In the genomic region with DNA sequence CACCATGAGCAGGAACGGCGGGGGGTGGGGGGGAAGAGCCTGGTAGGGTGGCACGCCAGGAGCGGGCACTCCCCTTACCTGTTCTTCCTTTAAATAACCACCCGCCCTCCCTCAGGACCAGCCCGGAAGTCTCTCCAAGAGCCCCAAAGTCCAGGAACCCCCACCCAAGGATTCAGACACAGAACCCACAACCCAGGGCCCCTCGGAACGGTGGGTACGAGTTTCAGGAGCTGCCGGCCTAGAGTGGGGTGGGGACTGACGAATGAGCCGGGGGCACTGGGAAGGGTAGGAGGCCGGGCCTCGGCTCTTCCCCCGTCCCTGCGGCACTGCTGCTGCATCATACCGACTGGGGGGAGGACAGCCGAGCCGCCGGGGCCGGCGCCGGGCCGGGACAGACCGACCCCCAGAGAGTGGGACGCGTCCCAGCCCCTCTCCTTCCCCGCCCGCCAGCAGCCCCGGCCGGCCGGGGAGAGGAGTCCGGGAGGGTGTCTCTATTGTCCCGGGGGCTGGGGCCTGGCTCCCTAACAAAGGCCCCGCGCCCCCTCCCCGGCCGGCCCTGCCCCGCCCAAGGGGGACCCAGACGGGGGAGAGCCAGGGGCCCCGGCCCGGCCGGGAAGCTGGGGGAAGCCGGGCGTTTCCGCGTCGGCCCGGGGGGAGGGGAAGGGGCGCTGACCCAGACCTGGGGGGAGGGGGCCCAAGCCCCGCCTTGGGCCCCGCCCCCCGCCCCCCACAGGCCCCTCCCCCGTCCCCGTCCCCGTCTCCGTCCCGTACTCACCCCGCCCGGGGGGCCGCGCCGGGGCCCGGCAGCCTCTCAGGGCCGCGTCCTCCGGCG, we compare ENCODE assay signal across 8 cellular contexts. TPM values are rescaled to one million over a fixed set of nuclear protein-coding genes. Genes with fewer than 3 reads are reported as not detected.
A peak's percentile ranks its signal among the peaks of the same experiment; 100 is the strongest.
DNase-seq lines count a peak whose midpoint lies in the region; ATAC-seq and TF ChIP-seq lines count a peak whose summit lies in the region.

No MANE protein-coding gene starts in this region.

- no peak for TF ChIP-seq CTCF in esophagus squamous epithelium (IDR thresholded peaks at IDR 0.05)
- no peak for TF ChIP-seq CTCF in type B pancreatic cell (conservative IDR thresholded peaks at IDR 0.05)

- peak overlapping the region; percentile 87 for H3K4me3 Mint-ChIP-seq in type B pancreatic cell

- peaks cover 18% of the 10 kb centered on the region for H3K4me1 ChIP-seq in NT2/D1 (ENCODE audit: insufficient read depth, insufficient read length)
- peaks cover 24 to 48% (median 27%) of the 10 kb centered on the region in 3 donors for H3K4me1 ChIP-seq in esophagus squamous epithelium

- TF ChIP-seq POLR2A in esophagus squamous epithelium (IDR thresholded peaks at IDR 0.05), result peak in 1 of 4 donors; percentile 47

- no peaks in the 10 kb centered on the region for H3K9me3 Mint-ChIP-seq in type B pancreatic cell

- no peaks in the 10 kb centered on the region for H3K27me3 Mint-ChIP-seq in type B pancreatic cell

- H3K27ac Mint-ChIP-seq in type B pancreatic cell, result peak overlapping the region; percentile 88

- ATAC-seq in HG02970 (IDR thresholded peaks at IDR 0.05; ENCODE audit: low FRiP score, unreplicated experiment), result peak; percentile 14

- peak overlapping the region; percentile 96 to 100 (median 99) for H3K27ac ChIP-seq in esophagus squamous epithelium

- no peaks in the 10 kb centered on the region for H3K27me3 ChIP-seq in NT2/D1 (ENCODE audit: insufficient read depth, insufficient read length)
- H3K27me3 ChIP-seq in esophagus squamous epithelium, result no peaks in the 10 kb centered on the region

- H3K36me3 ChIP-seq in NT2/D1 (ENCODE audit: insufficient read depth, insufficient read length, low read length), result peaks cover 41% of the 10 kb centered on the region
- H3K36me3 ChIP-seq in esophagus squamous epithelium, result peaks cover 22 to 39% (median 28%) of the 10 kb centered on the region in 3 donors

- no peaks in the 10 kb centered on the region for H3K9me3 ChIP-seq in NT2/D1 (ENCODE audit: insufficient read depth, low read length)
- no peaks in the 10 kb centered on the region for H3K9me3 ChIP-seq in esophagus squamous epithelium

- H3K4me3 ChIP-seq in NT2/D1 (ENCODE audit: insufficient read length, low read depth) (peak overlapping the region; percentile 93), esophagus squamous epithelium (peak overlapping the region; percentile 85 to 98 (median 89))

- peaks cover 5% of the 10 kb centered on the region for H3K36me3 Mint-ChIP-seq in type B pancreatic cell

- DNase-seq in NK-92 treated with Interleukin-12 subunit alpha and Interleukin-12 subunit beta, amount 100 ng/mL, for 24 hours (lab: John Stamatoyannopoulos, UW), result peak; percentile 62
- DNase-seq in NK-92 (lab: John Stamatoyannopoulos, UW; ENCODE audit: unreplicated experiment) (no peak), NT2/D1 (ENCODE audit: low read depth, low spot score) (no peak), esophagus squamous epithelium (lab: John Stamatoyannopoulos, UW) (no peak), myocyte (ENCODE audit: low read depth) (peak; percentile 60), type B pancreatic cell (ENCODE audit: extremely low spot score, unreplicated experiment) (no peak)
- peak; percentile 68 to 79 for DNase-seq in activated T-cell treated with anti-CD3 and anti-CD28 coated beads, Interleukin-2, amount 50 U/mL, for 48 hours

- 0% methylated on average over 4 of the region's 68 CpGs; no CpG with 5 or more reads in 1 of the 2 donors for WGBS in esophagus squamous epithelium, 2 donors

- intact Hi-C loops in esophagus squamous epithelium (cut with DNase I), result no loop called here

- H3K9ac ChIP-seq in NT2/D1 (ENCODE audit: insufficient read length, low read depth), result peak overlapping the region; percentile 95

- peaks cover 17% of the 10 kb centered on the region for H3K4me1 Mint-ChIP-seq in type B pancreatic cell (ENCODE audit: unreplicated experiment)

RNA-seq across cellular contexts. Expression of a gene that starts 0.7 kb away (rescaled TPM):
- total RNA-seq in esophagus squamous epithelium, result 10 to 100 TPM; 37.7 to 47.3 (median 44.0) TPM
- total RNA-seq in myocyte, result 55.4 and 60.5 TPM in 2 replicates
- 49.3 TPM for polyA plus RNA-seq in myocyte (2012)
- total RNA-seq in type B pancreatic cell (ENCODE audit: low replicate concordance), result 96.7 and 111 TPM in 2 replicates

RNA-seq across cellular contexts. Expression of a gene that starts 12.2 kb away (rescaled TPM):
- 10 to 100 TPM; 14.6 to 25.5 (median 21.6) TPM for total RNA-seq in esophagus squamous epithelium
- total RNA-seq in myocyte, result 28.1 and 28.6 TPM in 2 replicates
- 43.7 TPM for polyA plus RNA-seq in myocyte (2012)
- 39.5 and 40.0 TPM in 2 replicates for total RNA-seq in type B pancreatic cell (ENCODE audit: low replicate concordance)

RNA-seq across cellular contexts. Expression of a gene that starts 20.5 kb away (rescaled TPM):
- total RNA-seq in esophagus squamous epithelium (10 to 100 TPM; 38.9 to 57.4 (median 51.0) TPM), myocyte (45.7 and 65.8 TPM in 2 replicates), type B pancreatic cell (ENCODE audit: low replicate concordance) (85.7 and 101 TPM in 2 replicates)
- polyA plus RNA-seq in myocyte (2012), result 54.7 TPM

RNA-seq across cellular contexts. Expression of a gene that starts 28.4 kb away (rescaled TPM):
- total RNA-seq in esophagus squamous epithelium (under 1 TPM in 1 of 4 donors, not detected in 3; 0.11 TPM), myocyte (4.0 and 7.8 TPM in 2 replicates), type B pancreatic cell (ENCODE audit: low replicate concordance) (0.68 TPM in 1 of 2 replicates, not detected in the other)
- polyA plus RNA-seq in myocyte (2012), result 1.7 TPM

RNA-seq across cellular contexts. Expression of a gene that starts 57.2 kb away (rescaled TPM):
- total RNA-seq in esophagus squamous epithelium (1 to 10 TPM; 1.9 to 4.7 (median 4.0) TPM), myocyte (0.45 and 1.4 TPM in 2 replicates), type B pancreatic cell (ENCODE audit: low replicate concordance) (5.4 and 10.6 TPM in 2 replicates)
- 0.81 TPM for polyA plus RNA-seq in myocyte (2012)

Comparison
In these comparisons a context has a peak if more than half of its experiments do, and no peak if none do; other contexts are left out.
1. DNase-seq: peak in NK-92 treated with Interleukin-12 subunit alpha and Interleukin-12 subunit beta, amount 100 ng/mL, for 24 hours (single experiment), activated T-cell treated with anti-CD3 and anti-CD28 coated beads, Interleukin-2, amount 50 U/mL, for 48 hours (2 of 2) and myocyte (single experiment); none in NK-92 (single experiment), NT2/D1 (single experiment), esophagus squamous epithelium (single experiment) and type B pancreatic cell (single experiment).